Comparison of ENCODE assay signal across 23 cellular contexts in genomic region chr5:108312258-108312657, GRCh38.
"Had no signal": no experiment of that assay in that cellular context is flagged by ENCODE, and none has a peak within 500 bp of the region (broad histone marks: within the 10 kb centered on the region; RNA-seq: fewer than 3 reads in every experiment).

No MANE protein-coding gene starts in this region.

- H3K9me3 ChIP-seq: adrenal gland, body of pancreas, esophagus muscularis mucosa had no signal

- H3K4me3 ChIP-seq: adrenal gland, body of pancreas, esophagus muscularis mucosa had no signal

- H3K27me3 ChIP-seq: adrenal gland, body of pancreas, esophagus muscularis mucosa had no signal

- ATAC-seq: activated CD4-positive, alpha-beta T cell treated with anti-CD3 and anti-CD28 coated beads for 36 hours; activated CD8-positive, alpha-beta memory T cell treated with anti-CD3 and anti-CD28 coated beads, Interleukin-2, amount 10 ng/mL, durations not matched to agents 7 days and 5 days; activated CD8-positive, alpha-beta T cell treated with anti-CD3 and anti-CD28 coated beads, Interleukin-2, amount 10 ng/mL, durations not matched to agents 7 days and 5 days; activated naive CD8-positive, alpha-beta T cell treated with anti-CD3 and anti-CD28 coated beads, Interleukin-2, amount 50 U/mL, for 24 hours; body of pancreas; effector memory CD8-positive, alpha-beta T cell had no signal

- H3K27ac ChIP-seq: adrenal gland, body of pancreas, esophagus muscularis mucosa had no signal

- H3K36me3 ChIP-seq: adrenal gland, esophagus muscularis mucosa had no signal

- H3K4me1 ChIP-seq: body of pancreas had no signal

- DNase-seq: activated CD4-positive, alpha-beta memory T cell treated with anti-CD3 and anti-CD28 coated beads for 36 hours; activated CD4-positive, alpha-beta T cell treated with anti-CD3 and anti-CD28 coated beads for 36 hours; activated CD4-positive, alpha-beta T cell treated with anti-CD3 and anti-CD28 coated beads, Interleukin-2, amount 10 ng/mL, durations not matched to agents 24 days and 14 days; activated CD4-positive, CD25-positive, alpha-beta regulatory T cell; activated CD4-positive, CD25-positive, alpha-beta regulatory T cell treated with anti-CD3 and anti-CD28 coated beads, Interleukin-2, amount 50 U/mL, for 72 hours; activated CD8-positive, alpha-beta memory T cell treated with anti-CD3 and anti-CD28 coated beads, Interleukin-2, amount 10 ng/mL, durations not matched to agents 7 days and 5 days; activated CD8-positive, alpha-beta memory T cell treated with anti-CD3 and anti-CD28 coated beads, Interleukin-2, amount 50 U/mL, for 4 hours; activated CD8-positive, alpha-beta T cell treated with anti-CD3 and anti-CD28 coated beads, Interleukin-2, amount 10 ng/mL, durations not matched to agents 7 days and 5 days; activated effector memory CD4-positive, alpha-beta T cell treated with anti-CD3 and anti-CD28 coated beads, Interleukin-2, amount 50 U/mL, for 16 hours; activated naive CD8-positive, alpha-beta T cell treated with anti-CD3 and anti-CD28 coated beads for 36 hours; activated naive CD8-positive, alpha-beta T cell treated with anti-CD3 and anti-CD28 coated beads, Interleukin-2, amount 50 U/mL, for 24 hours; activated T-cell treated with anti-CD3 and anti-CD28 coated beads, Interleukin-2, amount 50 U/mL, for 1 hour; activated T-cell treated with anti-CD3 and anti-CD28 coated beads, Interleukin-2, amount 50 U/mL, for 48 hours; adrenal gland; aorta; body of pancreas; caudate nucleus; cortex of kidney; dermis blood vessel endothelial cell; effector CD4-positive, alpha-beta T cell; effector memory CD8-positive, alpha-beta T cell; erythroblast had no signal
